In the genomic region with DNA sequence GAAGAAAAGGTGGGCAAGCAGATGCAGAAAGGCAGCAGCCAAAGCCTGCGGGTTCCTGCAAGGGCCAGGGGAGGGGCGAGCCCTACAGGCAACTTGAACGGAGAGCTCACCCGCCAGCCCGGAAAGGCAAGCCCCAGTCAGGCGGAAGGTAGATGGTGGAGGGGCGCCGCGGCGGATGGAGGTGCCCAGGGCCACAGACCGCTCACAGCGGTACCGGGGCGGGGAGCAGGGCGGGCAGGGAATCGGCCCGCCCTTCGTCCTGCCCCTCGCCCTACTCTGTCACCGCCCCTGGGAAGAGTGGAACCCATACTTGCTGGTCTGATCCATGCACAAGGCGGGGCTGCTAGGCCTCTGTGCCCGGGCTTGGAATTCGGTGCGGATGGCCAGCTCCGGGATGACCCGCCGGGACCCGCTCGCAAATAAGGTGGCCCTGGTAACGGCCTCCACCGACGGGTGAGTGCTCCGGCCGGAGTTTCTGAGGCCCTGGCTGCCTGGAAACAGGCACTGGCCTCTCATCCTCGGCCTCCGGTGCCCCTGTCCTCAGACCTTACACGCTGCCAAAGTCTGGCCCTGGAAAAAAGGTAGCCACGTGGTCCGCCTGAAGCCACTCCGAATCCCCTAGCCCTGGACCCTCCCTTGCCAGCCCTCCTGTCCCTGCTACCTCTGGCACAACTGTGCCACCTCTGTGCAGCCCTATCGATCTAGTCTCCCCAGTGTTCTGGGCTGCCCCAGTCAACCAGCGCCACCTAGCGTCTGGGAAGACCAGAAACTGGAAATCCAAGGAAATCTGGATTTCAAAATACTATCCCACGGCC, we compare ENCODE assay signal across 1 cellular context.
TF ChIP-seq lines count a peak whose summit lies in the region.

A gene (plus strand): TSS at position 307 of the 815 bp plus-strand sequence. CDS start 19 bp downstream, at position 326.

TF ChIP-seq in HepG2, 621 proteins besides CTCF, POLR2A, EP300 and RAD21 (continued from another document and continues in another):
- TF ChIP-seq, protein P1, sequence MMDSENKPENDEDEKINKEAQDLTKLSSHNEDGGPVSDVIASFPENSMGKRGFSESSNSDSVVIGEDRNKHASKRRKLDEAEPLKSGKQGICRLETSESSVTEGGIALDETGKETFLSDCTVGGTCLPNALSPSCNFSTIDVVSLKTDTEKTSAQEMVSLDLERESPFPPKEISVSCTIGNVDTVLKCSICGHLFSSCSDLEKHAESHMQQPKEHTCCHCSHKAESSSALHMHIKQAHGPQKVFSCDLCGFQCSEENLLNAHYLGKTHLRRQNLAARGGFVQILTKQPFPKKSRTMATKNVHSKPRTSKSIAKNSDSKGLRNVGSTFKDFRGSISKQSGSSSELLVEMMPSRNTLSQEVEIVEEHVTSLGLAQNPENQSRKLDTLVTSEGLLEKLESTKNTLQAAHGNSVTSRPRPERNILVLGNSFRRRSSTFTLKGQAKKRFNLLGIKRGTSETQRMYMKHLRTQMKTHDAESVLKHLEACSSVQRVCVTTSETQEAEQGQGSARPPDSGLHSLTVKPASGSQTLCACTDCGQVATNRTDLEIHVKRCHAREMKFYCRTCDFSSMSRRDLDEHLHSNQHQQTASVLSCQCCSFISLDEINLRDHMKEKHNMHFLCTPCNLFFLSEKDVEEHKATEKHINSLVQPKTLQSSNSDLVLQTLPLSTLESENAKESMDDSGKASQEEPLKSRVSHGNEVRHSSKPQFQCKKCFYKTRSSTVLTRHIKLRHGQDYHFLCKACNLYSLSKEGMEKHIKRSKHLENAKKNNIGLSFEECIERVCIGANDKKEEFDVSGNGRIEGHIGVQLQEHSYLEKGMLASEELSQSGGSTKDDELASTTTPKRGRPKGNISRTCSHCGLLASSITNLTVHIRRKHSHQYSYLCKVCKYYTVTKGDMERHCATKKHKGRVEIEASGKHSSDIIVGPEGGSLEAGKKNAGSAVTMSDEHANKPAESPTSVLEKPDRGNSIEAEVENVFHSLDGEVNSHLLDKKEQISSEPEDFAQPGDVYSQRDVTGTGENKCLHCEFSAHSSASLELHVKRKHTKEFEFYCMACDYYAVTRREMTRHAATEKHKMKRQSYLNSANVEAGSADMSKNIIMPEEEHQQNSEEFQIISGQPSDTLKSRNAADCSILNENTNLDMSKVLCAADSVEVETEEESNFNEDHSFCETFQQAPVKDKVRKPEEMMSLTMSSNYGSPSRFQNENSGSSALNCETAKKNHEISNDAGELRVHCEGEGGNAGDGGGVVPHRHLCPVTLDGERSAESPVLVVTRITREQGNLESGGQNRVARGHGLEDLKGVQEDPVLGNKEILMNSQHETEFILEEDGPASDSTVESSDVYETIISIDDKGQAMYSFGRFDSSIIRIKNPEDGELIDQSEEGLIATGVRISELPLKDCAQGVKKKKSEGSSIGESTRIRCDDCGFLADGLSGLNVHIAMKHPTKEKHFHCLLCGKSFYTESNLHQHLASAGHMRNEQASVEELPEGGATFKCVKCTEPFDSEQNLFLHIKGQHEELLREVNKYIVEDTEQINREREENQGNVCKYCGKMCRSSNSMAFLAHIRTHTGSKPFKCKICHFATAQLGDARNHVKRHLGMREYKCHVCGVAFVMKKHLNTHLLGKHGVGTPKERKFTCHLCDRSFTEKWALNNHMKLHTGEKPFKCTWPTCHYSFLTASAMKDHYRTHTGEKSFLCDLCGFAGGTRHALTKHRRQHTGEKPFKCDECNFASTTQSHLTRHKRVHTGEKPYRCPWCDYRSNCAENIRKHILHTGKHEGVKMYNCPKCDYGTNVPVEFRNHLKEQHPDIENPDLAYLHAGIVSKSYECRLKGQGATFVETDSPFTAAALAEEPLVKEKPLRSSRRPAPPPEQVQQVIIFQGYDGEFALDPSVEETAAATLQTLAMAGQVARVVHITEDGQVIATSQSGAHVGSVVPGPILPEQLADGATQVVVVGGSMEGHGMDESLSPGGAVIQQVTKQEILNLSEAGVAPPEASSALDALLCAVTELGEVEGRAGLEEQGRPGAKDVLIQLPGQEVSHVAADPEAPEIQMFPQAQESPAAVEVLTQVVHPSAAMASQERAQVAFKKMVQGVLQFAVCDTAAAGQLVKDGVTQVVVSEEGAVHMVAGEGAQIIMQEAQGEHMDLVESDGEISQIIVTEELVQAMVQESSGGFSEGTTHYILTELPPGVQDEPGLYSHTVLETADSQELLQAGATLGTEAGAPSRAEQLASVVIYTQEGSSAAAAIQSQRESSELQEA (CRISPR knock-in tag; IDR thresholded peaks at IDR 0.05; ENCODE audit: not compliant biosample characterization), result peak; percentile 100
- TF ChIP-seq, protein P2, sequence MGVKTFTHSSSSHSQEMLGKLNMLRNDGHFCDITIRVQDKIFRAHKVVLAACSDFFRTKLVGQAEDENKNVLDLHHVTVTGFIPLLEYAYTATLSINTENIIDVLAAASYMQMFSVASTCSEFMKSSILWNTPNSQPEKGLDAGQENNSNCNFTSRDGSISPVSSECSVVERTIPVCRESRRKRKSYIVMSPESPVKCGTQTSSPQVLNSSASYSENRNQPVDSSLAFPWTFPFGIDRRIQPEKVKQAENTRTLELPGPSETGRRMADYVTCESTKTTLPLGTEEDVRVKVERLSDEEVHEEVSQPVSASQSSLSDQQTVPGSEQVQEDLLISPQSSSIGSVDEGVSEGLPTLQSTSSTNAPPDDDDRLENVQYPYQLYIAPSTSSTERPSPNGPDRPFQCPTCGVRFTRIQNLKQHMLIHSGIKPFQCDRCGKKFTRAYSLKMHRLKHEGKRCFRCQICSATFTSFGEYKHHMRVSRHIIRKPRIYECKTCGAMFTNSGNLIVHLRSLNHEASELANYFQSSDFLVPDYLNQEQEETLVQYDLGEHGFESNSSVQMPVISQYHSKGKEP (CRISPR knock-in tag; IDR thresholded peaks at IDR 0.05), result peak; percentile 80
- TF ChIP-seq, protein P3, sequence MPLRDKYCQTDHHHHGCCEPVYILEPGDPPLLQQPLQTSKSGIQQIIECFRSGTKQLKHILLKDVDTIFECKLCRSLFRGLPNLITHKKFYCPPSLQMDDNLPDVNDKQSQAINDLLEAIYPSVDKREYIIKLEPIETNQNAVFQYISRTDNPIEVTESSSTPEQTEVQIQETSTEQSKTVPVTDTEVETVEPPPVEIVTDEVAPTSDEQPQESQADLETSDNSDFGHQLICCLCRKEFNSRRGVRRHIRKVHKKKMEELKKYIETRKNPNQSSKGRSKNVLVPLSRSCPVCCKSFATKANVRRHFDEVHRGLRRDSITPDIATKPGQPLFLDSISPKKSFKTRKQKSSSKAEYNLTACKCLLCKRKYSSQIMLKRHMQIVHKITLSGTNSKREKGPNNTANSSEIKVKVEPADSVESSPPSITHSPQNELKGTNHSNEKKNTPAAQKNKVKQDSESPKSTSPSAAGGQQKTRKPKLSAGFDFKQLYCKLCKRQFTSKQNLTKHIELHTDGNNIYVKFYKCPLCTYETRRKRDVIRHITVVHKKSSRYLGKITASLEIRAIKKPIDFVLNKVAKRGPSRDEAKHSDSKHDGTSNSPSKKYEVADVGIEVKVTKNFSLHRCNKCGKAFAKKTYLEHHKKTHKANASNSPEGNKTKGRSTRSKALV (CRISPR knock-in tag; IDR thresholded peaks at IDR 0.05), result peak; percentile 94
- TF ChIP-seq, protein P4, sequence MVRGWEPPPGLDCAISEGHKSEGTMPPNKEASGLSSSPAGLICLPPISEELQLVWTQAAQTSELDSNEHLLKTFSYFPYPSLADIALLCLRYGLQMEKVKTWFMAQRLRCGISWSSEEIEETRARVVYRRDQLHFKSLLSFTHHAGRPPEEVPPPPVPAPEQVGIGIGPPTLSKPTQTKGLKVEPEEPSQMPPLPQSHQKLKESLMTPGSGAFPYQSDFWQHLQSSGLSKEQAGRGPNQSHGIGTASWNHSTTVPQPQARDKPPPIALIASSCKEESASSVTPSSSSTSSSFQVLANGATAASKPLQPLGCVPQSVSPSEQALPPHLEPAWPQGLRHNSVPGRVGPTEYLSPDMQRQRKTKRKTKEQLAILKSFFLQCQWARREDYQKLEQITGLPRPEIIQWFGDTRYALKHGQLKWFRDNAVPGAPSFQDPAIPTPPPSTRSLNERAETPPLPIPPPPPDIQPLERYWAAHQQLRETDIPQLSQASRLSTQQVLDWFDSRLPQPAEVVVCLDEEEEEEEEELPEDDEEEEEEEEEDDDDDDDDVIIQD (CRISPR knock-in tag; IDR thresholded peaks at IDR 0.05; ENCODE audit: low read depth), result no peak
- TF ChIP-seq PLRG1 (conservative IDR thresholded peaks at IDR 0.05) (no peak), ATM (IDR thresholded peaks at IDR 0.05; ENCODE audit: borderline replicate concordance) (no peak), ZNF558 (CRISPR knock-in tag; IDR thresholded peaks at IDR 0.05; ENCODE audit: borderline replicate concordance) (peak; percentile 97), FOXJ3 (CRISPR knock-in tag; IDR thresholded peaks at IDR 0.05; ENCODE audit: borderline replicate concordance) (peak; percentile 81; the same call in 1 of the 2 replicates), ZNF326 (CRISPR knock-in tag; IDR thresholded peaks at IDR 0.05; ENCODE audit: borderline replicate concordance) (peak; percentile 24; the same call in 1 of the 2 replicates), ZNF138 (CRISPR knock-in tag; IDR thresholded peaks at IDR 0.05; ENCODE audit: low read depth) (peak; percentile 98), LCORL (IDR thresholded peaks at IDR 0.05) (no peak; the same call in 1 of the 2 replicates), LCORL (CRISPR knock-in tag; IDR thresholded peaks at IDR 0.05) (peak; percentile 90; the same call in 1 of the 2 replicates), ZC3H13 (CRISPR knock-in tag; IDR thresholded peaks at IDR 0.05) (peak; percentile 96), HOXD1 (CRISPR knock-in tag; IDR thresholded peaks at IDR 0.05) (peak; percentile 90), PAWR (CRISPR knock-in tag; IDR thresholded peaks at IDR 0.05; ENCODE audit: borderline replicate concordance) (peak; percentile 98), DNMT3B (CRISPR knock-in tag; conservative IDR thresholded peaks at IDR 0.05) (peak; percentile 97; the same call in 1 of the 2 replicates), CC2D1A (CRISPR knock-in tag; IDR thresholded peaks at IDR 0.05) (no peak), FOXP1 (IDR thresholded peaks at IDR 0.05) (no peak), FOXP1 (CRISPR knock-in tag; IDR thresholded peaks at IDR 0.05) (peak; percentile 42), SNAPC2 (CRISPR knock-in tag; IDR thresholded peaks at IDR 0.05) (no peak; the same call in 1 of the 2 replicates), ZNF354B (CRISPR knock-in tag; IDR thresholded peaks at IDR 0.05) (peak; percentile 76; the same call in 1 of the 2 replicates), PCBP2 (optimal IDR thresholded peaks at IDR 0.05; ENCODE audit: low read depth, low read length, poor library complexity, severe bottlenecking) (peak; percentile 54), RBM39 (IDR thresholded peaks at IDR 0.05; ENCODE audit: low read depth, low read length, poor library complexity, severe bottlenecking) (peak; percentile 94), NBN (conservative IDR thresholded peaks at IDR 0.05) (no peak), SMAD1 (CRISPR knock-in tag; IDR thresholded peaks at IDR 0.05; ENCODE audit: borderline replicate concordance, low read depth) (peak; percentile 56; the same call in 1 of the 2 replicates), SAP130 (CRISPR knock-in tag; IDR thresholded peaks at IDR 0.05; ENCODE audit: low read depth) (peak; percentile 93), ZNF816 (CRISPR knock-in tag; IDR thresholded peaks at IDR 0.05; ENCODE audit: borderline replicate concordance) (peak; percentile 96), ZFY (CRISPR knock-in tag; IDR thresholded peaks at IDR 0.05) (peak; percentile 100), SMARCC2 (IDR thresholded peaks at IDR 0.05) (no peak), ZNF10 (CRISPR knock-in tag; IDR thresholded peaks at IDR 0.05; ENCODE audit: borderline replicate concordance, low read depth) (peak; percentile 96; the same call in 1 of the 2 replicates), ZFP36L2 (CRISPR knock-in tag; IDR thresholded peaks at IDR 0.05) (peak; percentile 64; the same call in 1 of the 2 replicates), ZMYM2 (CRISPR knock-in tag; IDR thresholded peaks at IDR 0.05) (0 out of 2 replicates have a peak, but pooled peaks have one; percentile 18), ZFP1 (CRISPR knock-in tag; IDR thresholded peaks at IDR 0.05) (peak; percentile 92; the same call in 1 of the 2 replicates), ZNF616 (CRISPR knock-in tag; IDR thresholded peaks at IDR 0.05; ENCODE audit: low read depth) (peak; percentile 72; the same call in 1 of the 2 replicates)
- TF ChIP-seq, protein P5, sequence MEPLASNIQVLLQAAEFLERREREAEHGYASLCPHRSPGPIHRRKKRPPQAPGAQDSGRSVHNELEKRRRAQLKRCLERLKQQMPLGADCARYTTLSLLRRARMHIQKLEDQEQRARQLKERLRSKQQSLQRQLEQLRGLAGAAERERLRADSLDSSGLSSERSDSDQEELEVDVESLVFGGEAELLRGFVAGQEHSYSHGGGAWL (CRISPR knock-in tag; IDR thresholded peaks at IDR 0.05), result peak; percentile 99
- TF ChIP-seq, protein P6, sequence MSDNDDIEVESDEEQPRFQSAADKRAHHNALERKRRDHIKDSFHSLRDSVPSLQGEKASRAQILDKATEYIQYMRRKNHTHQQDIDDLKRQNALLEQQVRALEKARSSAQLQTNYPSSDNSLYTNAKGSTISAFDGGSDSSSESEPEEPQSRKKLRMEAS (IDR thresholded peaks at IDR 0.05), result peak; percentile 79
- TF ChIP-seq, protein P7, sequence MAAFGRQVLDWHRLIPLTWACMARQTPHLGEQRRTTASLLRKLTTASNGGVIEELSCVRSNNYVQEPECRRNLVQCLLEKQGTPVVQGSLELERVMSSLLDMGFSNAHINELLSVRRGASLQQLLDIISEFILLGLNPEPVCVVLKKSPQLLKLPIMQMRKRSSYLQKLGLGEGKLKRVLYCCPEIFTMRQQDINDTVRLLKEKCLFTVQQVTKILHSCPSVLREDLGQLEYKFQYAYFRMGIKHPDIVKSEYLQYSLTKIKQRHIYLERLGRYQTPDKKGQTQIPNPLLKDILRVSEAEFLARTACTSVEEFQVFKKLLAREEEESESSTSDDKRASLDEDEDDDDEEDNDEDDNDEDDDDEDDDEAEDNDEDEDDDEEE (CRISPR knock-in tag; IDR thresholded peaks at IDR 0.05), result peak; percentile 99; the same call in 1 of the 2 replicates
- TF ChIP-seq, protein P8, sequence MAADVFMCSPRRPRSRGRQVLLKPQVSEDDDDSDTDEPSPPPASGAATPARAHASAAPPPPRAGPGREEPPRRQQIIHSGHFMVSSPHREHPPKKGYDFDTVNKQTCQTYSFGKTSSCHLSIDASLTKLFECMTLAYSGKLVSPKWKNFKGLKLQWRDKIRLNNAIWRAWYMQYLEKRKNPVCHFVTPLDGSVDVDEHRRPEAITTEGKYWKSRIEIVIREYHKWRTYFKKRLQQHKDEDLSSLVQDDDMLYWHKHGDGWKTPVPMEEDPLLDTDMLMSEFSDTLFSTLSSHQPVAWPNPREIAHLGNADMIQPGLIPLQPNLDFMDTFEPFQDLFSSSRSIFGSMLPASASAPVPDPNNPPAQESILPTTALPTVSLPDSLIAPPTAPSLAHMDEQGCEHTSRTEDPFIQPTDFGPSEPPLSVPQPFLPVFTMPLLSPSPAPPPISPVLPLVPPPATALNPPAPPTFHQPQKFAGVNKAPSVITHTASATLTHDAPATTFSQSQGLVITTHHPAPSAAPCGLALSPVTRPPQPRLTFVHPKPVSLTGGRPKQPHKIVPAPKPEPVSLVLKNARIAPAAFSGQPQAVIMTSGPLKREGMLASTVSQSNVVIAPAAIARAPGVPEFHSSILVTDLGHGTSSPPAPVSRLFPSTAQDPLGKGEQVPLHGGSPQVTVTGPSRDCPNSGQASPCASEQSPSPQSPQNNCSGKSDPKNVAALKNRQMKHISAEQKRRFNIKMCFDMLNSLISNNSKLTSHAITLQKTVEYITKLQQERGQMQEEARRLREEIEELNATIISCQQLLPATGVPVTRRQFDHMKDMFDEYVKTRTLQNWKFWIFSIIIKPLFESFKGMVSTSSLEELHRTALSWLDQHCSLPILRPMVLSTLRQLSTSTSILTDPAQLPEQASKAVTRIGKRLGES (CRISPR knock-in tag; IDR thresholded peaks at IDR 0.05; ENCODE audit: borderline replicate concordance), result peak; percentile 48
- TF ChIP-seq, protein P9, sequence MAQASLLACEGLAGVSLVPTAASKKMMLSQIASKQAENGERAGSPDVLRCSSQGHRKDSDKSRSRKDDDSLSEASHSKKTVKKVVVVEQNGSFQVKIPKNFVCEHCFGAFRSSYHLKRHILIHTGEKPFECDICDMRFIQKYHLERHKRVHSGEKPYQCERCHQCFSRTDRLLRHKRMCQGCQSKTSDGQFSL (CRISPR knock-in tag; IDR thresholded peaks at IDR 0.05), result peak; percentile 39; the same call in 1 of the 2 replicates
